ENCODE assay signal across 8 cellular contexts in the genomic region with DNA sequence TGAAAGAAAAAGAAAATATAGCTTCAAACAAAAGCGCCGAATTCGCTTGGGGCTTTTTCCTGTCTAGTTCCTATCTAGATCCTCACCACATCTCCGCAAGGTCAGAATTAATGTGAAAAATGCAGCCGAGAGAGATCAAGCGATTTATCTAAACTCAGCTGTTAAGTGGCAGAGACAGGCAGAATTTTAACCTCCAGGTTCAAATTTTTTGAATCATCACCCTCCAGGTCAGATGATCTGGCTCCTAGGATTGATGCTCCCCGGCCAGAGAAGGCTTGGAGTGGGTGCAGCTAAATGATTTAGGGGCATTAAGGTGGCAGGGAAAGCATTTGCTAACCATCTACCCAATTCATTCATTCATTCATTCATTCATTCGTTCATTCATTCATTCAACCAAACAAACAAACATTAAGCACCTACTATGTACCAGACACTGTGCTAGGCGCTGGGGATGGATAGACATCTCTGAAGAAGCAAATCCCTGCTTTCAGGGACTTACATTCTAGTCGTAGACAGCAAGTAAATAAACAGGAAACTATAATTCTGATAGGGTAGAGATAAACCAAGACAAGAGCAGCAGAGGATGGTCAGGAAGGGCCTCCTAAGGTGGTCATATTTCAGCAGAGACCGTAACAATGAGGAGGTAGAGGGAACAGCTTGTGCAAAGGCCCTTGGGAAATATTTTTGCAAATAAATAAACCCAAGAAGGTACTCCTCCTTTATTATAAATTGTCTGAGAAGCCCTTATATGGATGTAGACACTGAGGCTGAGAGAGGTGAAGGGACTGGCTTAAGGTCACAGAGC. TPM values are rescaled to one million over a fixed set of nuclear protein-coding genes. Genes with fewer than 3 reads are reported as not detected.
DNase-seq lines count a peak whose midpoint lies in the region; ATAC-seq and TF ChIP-seq lines count a peak whose summit lies in the region.

No MANE protein-coding gene starts in this region.

- peaks cover 64% of the 10 kb centered on the region for H3K4me1 ChIP-seq in DOHH2 (ENCODE audit: control insufficient read depth, low read length)
- H3K4me1 ChIP-seq in PC-3 (ENCODE audit: insufficient read depth, low read length): peaks cover 50% of the 10 kb centered on the region

- H3F3A ChIP-seq in DOHH2 (ENCODE audit: control insufficient read depth, insufficient read depth) (peaks cover 28% of the 10 kb centered on the region), PC-3 (ENCODE audit: low read length, unreplicated experiment) (peaks cover 12% of the 10 kb centered on the region)

- H3K79me2 ChIP-seq in DOHH2 (ENCODE audit: control insufficient read depth, low read length) (peaks cover 69% of the 10 kb centered on the region), PC-3 (ENCODE audit: low read length) (peaks cover 64% of the 10 kb centered on the region)

- no peak for DNase-seq in PC-3
- no peak for DNase-seq in endothelial cell (ENCODE audit: low spot score)
- no peak for DNase-seq in osteocyte (ENCODE audit: extremely low spot score, unreplicated experiment)
- DNase-seq in NCI-H1436 (lab: John Stamatoyannopoulos, UW): no peak
- DNase-seq in AG20443 (ENCODE audit: low spot score): no peak

- H3K9me2 ChIP-seq in DOHH2 (replicated peaks; ENCODE audit: control insufficient read depth, low read length) (no peaks in the 10 kb centered on the region), PC-3 (replicated peaks; ENCODE audit: low read length) (no peaks in the 10 kb centered on the region)

- TSS peak; percentile 65 for BruUV-seq in PC-3 (replicated peaks; lab: Mats Ljungman, UMichigan)

- H3K27me3 ChIP-seq in DOHH2 (ENCODE audit: control insufficient read depth, low read length) (no peaks in the 10 kb centered on the region), PC-3 (ENCODE audit: low read length) (no peaks in the 10 kb centered on the region)

- no peaks in the 10 kb centered on the region for H3K9me3 Mint-ChIP-seq in endothelial cell (ENCODE audit: unreplicated experiment)
- H3K9me3 Mint-ChIP-seq in osteocyte (ENCODE audit: unreplicated experiment): no peaks in the 10 kb centered on the region

- intact Hi-C loops in PC-3 (cut with micrococcal nuclease): loop anchor here (2.0 to 10.0 kb wide), 2 partner anchors 27 to 621 kb away; a partner anchor contains a TSS

- H3K27ac ChIP-seq in DOHH2 (ENCODE audit: low read depth, low read length) (peak overlapping the region; percentile 86), PC-3 (ENCODE audit: low read length) (peak overlapping the region; percentile 67)

- TF ChIP-seq CTCF in DOHH2 (IDR thresholded peaks at IDR 0.05; ENCODE audit: low read depth, low read length, poor library complexity, severe bottlenecking) (no peak), PC-3 (conservative IDR thresholded peaks at IDR 0.05; ENCODE audit: low read depth, low read length) (no peak), endothelial cell (IDR thresholded peaks at IDR 0.05; ENCODE audit: unreplicated experiment) (no peak), osteocyte (IDR thresholded peaks at IDR 0.05) (no peak)

- H3K9ac ChIP-seq in PC-3 (ENCODE audit: low read length): peak overlapping the region; percentile 91

- H3K27ac Mint-ChIP-seq in endothelial cell (ENCODE audit: unreplicated experiment) (peak overlapping the region; percentile 98), osteocyte (ENCODE audit: unreplicated experiment) (peak overlapping the region; percentile 97)

- H3K4me1 Mint-ChIP-seq in endothelial cell (ENCODE audit: unreplicated experiment): peaks cover 58% of the 10 kb centered on the region
- H3K4me1 Mint-ChIP-seq in osteocyte (ENCODE audit: unreplicated experiment): peaks cover 63% of the 10 kb centered on the region

- H3K4me2 ChIP-seq in DOHH2 (ENCODE audit: low read length) (peak overlapping the region; percentile 97), PC-3 (ENCODE audit: low read length) (peak overlapping the region; percentile 84)

- H2AFZ ChIP-seq in PC-3 (ENCODE audit: low read length): peak overlapping the region; percentile 79

- H3K9me3 ChIP-seq in DOHH2 (ENCODE audit: control insufficient read depth, insufficient read depth, low read length): no peaks in the 10 kb centered on the region
- no peaks in the 10 kb centered on the region for H3K9me3 ChIP-seq in PC-3 (ENCODE audit: low read length)

- H3K36me3 Mint-ChIP-seq in endothelial cell (ENCODE audit: low read depth, unreplicated experiment) (peaks cover 10% of the 10 kb centered on the region), osteocyte (ENCODE audit: unreplicated experiment) (peaks cover 3% of the 10 kb centered on the region)

- no peak for ATAC-seq in PC-3
- ATAC-seq in GM21447 (IDR thresholded peaks at IDR 0.05; ENCODE audit: unreplicated experiment): no peak
- ATAC-seq in GM19023 (IDR thresholded peaks at IDR 0.05; ENCODE audit: unreplicated experiment): no peak

- H4K20me1 ChIP-seq in DOHH2 (ENCODE audit: control insufficient read depth, insufficient read depth, low read depth, low read length): peaks cover 24% of the 10 kb centered on the region
- H4K20me1 ChIP-seq in PC-3 (ENCODE audit: low read length): peaks cover 28% of the 10 kb centered on the region

- H3K4me3 ChIP-seq in DOHH2 (ENCODE audit: low read length): peak overlapping the region; percentile 81
- H3K4me3 ChIP-seq in PC-3 (ENCODE audit: low read length): peak overlapping the region; percentile 90

- POLR2A ChIA-PET in PC-3 (lab: Charles Lee; ENCODE audit: unreplicated experiment): no interaction called here

- H3K36me3 ChIP-seq in DOHH2 (ENCODE audit: control insufficient read depth, low read length) (peaks cover 28% of the 10 kb centered on the region), PC-3 (ENCODE audit: low read depth, low read length) (peaks cover under 1% of the 10 kb centered on the region; the same call in 1 of the 2 replicates)

- H3K4me3 Mint-ChIP-seq in endothelial cell (ENCODE audit: unreplicated experiment) (peak overlapping the region; percentile 87), osteocyte (ENCODE audit: unreplicated experiment) (peak overlapping the region; percentile 99)

- H3K27me3 Mint-ChIP-seq in endothelial cell (ENCODE audit: unreplicated experiment) (peaks cover 27% of the 10 kb centered on the region), osteocyte (ENCODE audit: unreplicated experiment) (no peaks in the 10 kb centered on the region)

- CTCF ChIA-PET in PC-3 (lab: Charles Lee): no interaction called here

RNA-seq across cellular contexts. Expression of a gene that starts 0.7 kb away (rescaled TPM):
- total RNA-seq in PC-3 (2014; rRNA removed) (118 and 119 TPM in 2 replicates), endothelial cell (ENCODE audit: unreplicated experiment) (223 TPM), osteocyte (102 and 106 TPM in 2 replicates)

RNA-seq across cellular contexts. Expression of a gene that starts 39.9 kb away (rescaled TPM):
- total RNA-seq in PC-3 (2014; rRNA removed) (53.8 and 59.1 TPM in 2 replicates), endothelial cell (ENCODE audit: unreplicated experiment) (39.7 TPM), osteocyte (61.2 and 63.7 TPM in 2 replicates)
